ENCODE assay signal across 22 cellular contexts in genomic region chr20:10007747-10008146, GRCh38.
"Had no signal": no experiment of that assay in that cellular context is flagged by ENCODE, and none has a peak within 500 bp of the region (broad histone marks: within the 10 kb centered on the region; RNA-seq: fewer than 3 reads in every experiment).

No MANE protein-coding gene starts in this region.

- H3K27ac Mint-ChIP-seq: activated CD4-positive, alpha-beta T cell treated with anti-CD3 and anti-CD28 coated beads, Interleukin-2, amount 10 ng/mL, durations not matched to agents 7 days and 5 days; activated CD8-positive, alpha-beta memory T cell treated with anti-CD3 and anti-CD28 coated beads, Interleukin-2, amount 10 ng/mL, durations not matched to agents 7 days and 5 days; activated CD8-positive, alpha-beta T cell treated with anti-CD3 and anti-CD28 coated beads for 36 hours; natural killer cell treated with Interleukin-12 subunit alpha and Interleukin-12 subunit beta and Interleukin-15 and Interleukin-18, amount 100 ng/mL, for 72 hours; T-helper 2 cell treated with Interferon-gamma antibody and Interleukin-4, amounts not matched to agents 5 μg/mL and 100 μg/mL, for 36 hours had no signal

- H3K36me3 Mint-ChIP-seq: activated CD8-positive, alpha-beta memory T cell treated with anti-CD3 and anti-CD28 coated beads, Interleukin-2, amount 10 ng/mL, durations not matched to agents 7 days and 5 days; natural killer cell treated with Interleukin-12 subunit alpha and Interleukin-12 subunit beta and Interleukin-15 and Interleukin-18, amount 100 ng/mL, for 72 hours had no signal

- H3K4me3 Mint-ChIP-seq: activated CD4-positive, alpha-beta T cell treated with anti-CD3 and anti-CD28 coated beads, Interleukin-2, amount 10 ng/mL, durations not matched to agents 7 days and 5 days; activated CD8-positive, alpha-beta memory T cell treated with anti-CD3 and anti-CD28 coated beads, Interleukin-2, amount 10 ng/mL, durations not matched to agents 7 days and 5 days; activated CD8-positive, alpha-beta T cell treated with anti-CD3 and anti-CD28 coated beads for 36 hours; natural killer cell treated with Interleukin-12 subunit alpha and Interleukin-12 subunit beta and Interleukin-15 and Interleukin-18, amount 100 ng/mL, for 72 hours; T-helper 2 cell treated with Interferon-gamma antibody and Interleukin-4, amounts not matched to agents 5 μg/mL and 100 μg/mL, for 36 hours had no signal

- ATAC-seq: activated CD8-positive, alpha-beta memory T cell treated with anti-CD3 and anti-CD28 coated beads, Interleukin-2, amount 10 ng/mL, durations not matched to agents 7 days and 5 days; activated CD8-positive, alpha-beta T cell treated with anti-CD3 and anti-CD28 coated beads for 36 hours; body of pancreas; natural killer cell treated with Interleukin-12 subunit alpha and Interleukin-12 subunit beta and Interleukin-15 and Interleukin-18, amount 100 ng/mL, for 72 hours; stimulated activated naive CD8-positive, alpha-beta T cell treated with anti-CD3 and anti-CD28 coated beads, Interleukin-15, Interleukin-2, amounts not matched to agents 100 U/mL and 50 U/mL, for 24 hours; upper lobe of right lung had no signal

- DNase-seq: activated CD4-positive, alpha-beta T cell treated with anti-CD3 and anti-CD28 coated beads, Interleukin-2, amount 10 ng/mL, durations not matched to agents 7 days and 5 days; activated CD4-positive, CD25-positive, alpha-beta regulatory T cell treated with anti-CD3 and anti-CD28 coated beads, Interleukin-2, amount 50 U/mL, for 72 hours; activated CD8-positive, alpha-beta memory T cell treated with anti-CD3 and anti-CD28 coated beads, Interleukin-2, amount 10 ng/mL, durations not matched to agents 7 days and 5 days; activated CD8-positive, alpha-beta T cell treated with anti-CD3 and anti-CD28 coated beads for 36 hours; activated gamma-delta T cell; activated naive CD4-positive, alpha-beta T cell treated with anti-CD3 and anti-CD28 coated beads, Interleukin-2, amount 50 U/mL, for 16 hours; activated T-cell treated with anti-CD3 and anti-CD28 coated beads for 4 hours; anterior cingulate cortex; body of pancreas; caudate nucleus; effector memory CD4-positive, alpha-beta T cell; head of caudate nucleus; hypothalamus; left ventricle myocardium inferior; midbrain; ovary; spleen; stimulated activated CD4-positive, alpha-beta T cell treated with anti-CD3 and anti-CD28 coated beads, Interleukin-4, amount 100 ng/mL, for 1 hour; stimulated activated naive CD8-positive, alpha-beta T cell treated with anti-CD3 and anti-CD28 coated beads, Interleukin-15, Interleukin-2, amounts not matched to agents 100 U/mL and 50 U/mL, for 24 hours; upper lobe of right lung had no signal

- H3K4me1 Mint-ChIP-seq: activated CD4-positive, alpha-beta T cell treated with anti-CD3 and anti-CD28 coated beads, Interleukin-2, amount 10 ng/mL, durations not matched to agents 7 days and 5 days had no signal

- H3K9me3 Mint-ChIP-seq: activated CD4-positive, alpha-beta T cell treated with anti-CD3 and anti-CD28 coated beads, Interleukin-2, amount 10 ng/mL, durations not matched to agents 7 days and 5 days; activated CD8-positive, alpha-beta T cell treated with anti-CD3 and anti-CD28 coated beads for 36 hours; natural killer cell treated with Interleukin-12 subunit alpha and Interleukin-12 subunit beta and Interleukin-15 and Interleukin-18, amount 100 ng/mL, for 72 hours; T-helper 2 cell treated with Interferon-gamma antibody and Interleukin-4, amounts not matched to agents 5 μg/mL and 100 μg/mL, for 36 hours had no signal

- H3K27me3 Mint-ChIP-seq: activated CD4-positive, alpha-beta T cell treated with anti-CD3 and anti-CD28 coated beads, Interleukin-2, amount 10 ng/mL, durations not matched to agents 7 days and 5 days; activated CD8-positive, alpha-beta T cell treated with anti-CD3 and anti-CD28 coated beads for 36 hours had no signal
